In genomic region chr7:43113622-43114450, GRCh38 we compare ENCODE assay signal across 9 cellular contexts. TPM values are rescaled to one million over a fixed set of nuclear protein-coding genes. Genes with fewer than 3 reads are reported as not detected.
DNase-seq lines count a peak whose midpoint lies in the region; ATAC-seq and TF ChIP-seq lines count a peak whose summit lies in the region.
"Had no signal": no experiment of that assay in that cellular context is flagged by ENCODE, and none has a peak within 500 bp of the region (broad histone marks: within the 10 kb centered on the region; RNA-seq: fewer than 3 reads in every experiment).

No MANE protein-coding gene starts in this region.

- no peaks in the 10 kb centered on the region for H3K36me3 Mint-ChIP-seq in CD4-positive, alpha-beta T cell (ENCODE audit: low read depth)
- H3K36me3 Mint-ChIP-seq in effector memory CD8-positive, alpha-beta T cell (ENCODE audit: insufficient read depth), result no peaks in the 10 kb centered on the region

- no peak overlapping the region; the same call in 1 of the 2 replicates for H3K9ac ChIP-seq in MM.1S (ENCODE audit: low read length)
- H3K9ac ChIP-seq in parathyroid adenoma, result no peak overlapping the region

- H3F3A ChIP-seq in MM.1S (ENCODE audit: insufficient read depth, low read length), result peaks cover 31% of the 10 kb centered on the region

- no peaks in the 10 kb centered on the region for H3K9me2 ChIP-seq in MM.1S (replicated peaks; ENCODE audit: insufficient read depth, low read length)

- 18% methylated on average over 20 of the region's 36 CpGs for WGBS in esophagus muscularis mucosa

- H3K4me1 Mint-ChIP-seq in CD4-positive, alpha-beta T cell (ENCODE audit: low read depth), result peaks cover 18% of the 10 kb centered on the region
- H3K4me1 Mint-ChIP-seq in effector memory CD8-positive, alpha-beta T cell (ENCODE audit: low read depth in 2 of 2), result peaks cover 0 to 3% of the 10 kb centered on the region in 2 donors

- no peak for ATAC-seq in HG03354 (IDR thresholded peaks at IDR 0.05; ENCODE audit: poor library complexity, severe bottlenecking, unreplicated experiment)
- no peak for ATAC-seq in CD4-positive, alpha-beta T cell (ENCODE audit: poor library complexity)
- ATAC-seq in effector memory CD8-positive, alpha-beta T cell (replicated peaks), result no peak

- CTCF ChIA-PET in CD4-positive, alpha-beta T cell (lab: Charles Lee), result interaction anchor here (0.6 kb wide), 1 partner anchor 397 kb away, joined by 3 read pairs; no protein-coding TSS in a partner anchor

- peaks cover 31% of the 10 kb centered on the region for H3K79me2 ChIP-seq in MM.1S (ENCODE audit: low read length)
- no peaks in the 10 kb centered on the region for H3K79me2 ChIP-seq in parathyroid adenoma

- peak overlapping the region; percentile 45 for H3K4me3 ChIP-seq in MM.1S (ENCODE audit: low read length)
- peak overlapping the region; percentile 44 to 57 (median 47) for H3K4me3 ChIP-seq in esophagus muscularis mucosa
- H3K4me3 ChIP-seq in parathyroid adenoma (ENCODE audit: low read depth, low read length), result no peak overlapping the region

- H3K36me3 ChIP-seq in MM.1S (replicated peaks; ENCODE audit: insufficient read depth, low read length) (no peaks in the 10 kb centered on the region), esophagus muscularis mucosa (no peaks in the 10 kb centered on the region), parathyroid adenoma (ENCODE audit: control insufficient read depth, insufficient read depth, low read length) (no peaks in the 10 kb centered on the region)

- H3K27me3 ChIP-seq in MM.1S (replicated peaks; ENCODE audit: insufficient read depth, low read length) (no peaks in the 10 kb centered on the region), esophagus muscularis mucosa (peaks cover 7 to 95% (median 40%) of the 10 kb centered on the region in 4 donors), parathyroid adenoma (ENCODE audit: control insufficient read depth, insufficient read depth, low read length) (peaks cover 8% of the 10 kb centered on the region)
- H3K27me3 ChIP-seq in CD4-positive, alpha-beta T cell (ENCODE audit: control insufficient read depth, insufficient read depth, low read length), result peaks cover 86% of the 10 kb centered on the region

- no peak overlapping the region for H3K4me3 Mint-ChIP-seq in CD4-positive, alpha-beta T cell
- no peak overlapping the region for H3K4me3 Mint-ChIP-seq in effector memory CD8-positive, alpha-beta T cell

- no peaks in the 10 kb centered on the region for H4K20me1 ChIP-seq in MM.1S (ENCODE audit: insufficient read depth, low read length)

- peaks cover 36% of the 10 kb centered on the region for H3K4me1 ChIP-seq in MM.1S (ENCODE audit: low read length)
- H3K4me1 ChIP-seq in esophagus muscularis mucosa, result peaks cover 20 to 25% (median 22%) of the 10 kb centered on the region in 4 donors
- peaks cover 3% of the 10 kb centered on the region for H3K4me1 ChIP-seq in parathyroid adenoma

- H3K27ac Mint-ChIP-seq in CD4-positive, alpha-beta T cell, result no peak overlapping the region
- no peak overlapping the region for H3K27ac Mint-ChIP-seq in effector memory CD8-positive, alpha-beta T cell

- no peak for TF ChIP-seq EP300 in esophagus muscularis mucosa (IDR thresholded peaks at IDR 0.05)

- intact Hi-C loops in esophagus muscularis mucosa (cut with DNase I), result no loop called here
- intact Hi-C loops in CD4-positive, alpha-beta T cell (cut with DNase I, micrococcal nuclease), result no loop called here

- H3K4me2 ChIP-seq in MM.1S (ENCODE audit: low read depth, low read length) (peak overlapping the region; percentile 93), parathyroid adenoma (ENCODE audit: low read length) (peak overlapping the region; percentile 57)

- TF ChIP-seq POLR2A in esophagus muscularis mucosa (IDR thresholded peaks at IDR 0.05; ENCODE audit: low read depth), result no peak

- peak; percentile 30 for DNase-seq in EL
- no peak for DNase-seq in MM.1S
- DNase-seq in esophagus muscularis mucosa (ENCODE audit: extremely low spot score), result peak; percentile 90
- no peak for DNase-seq in CD4-positive, alpha-beta T cell
- no peak for DNase-seq in NCI-H774 (lab: John Stamatoyannopoulos, UW)
- DNase-seq in effector memory CD8-positive, alpha-beta T cell, result no peak

- H3K9me3 ChIP-seq in MM.1S (replicated peaks; ENCODE audit: insufficient read depth, low read length) (no peaks in the 10 kb centered on the region), esophagus muscularis mucosa (no peaks in the 10 kb centered on the region), parathyroid adenoma (ENCODE audit: control insufficient read depth, low read length) (no peaks in the 10 kb centered on the region)
- no peaks in the 10 kb centered on the region for H3K9me3 ChIP-seq in CD4-positive, alpha-beta T cell (ENCODE audit: control insufficient read depth, low read length)

- no peaks in the 10 kb centered on the region for H3K9me3 Mint-ChIP-seq in CD4-positive, alpha-beta T cell
- no peaks in the 10 kb centered on the region for H3K9me3 Mint-ChIP-seq in effector memory CD8-positive, alpha-beta T cell

- H2AFZ ChIP-seq in MM.1S (ENCODE audit: low read length) (peak overlapping the region; percentile 8; the same call in 1 of the 2 replicates), parathyroid adenoma (peak overlapping the region; percentile 42)

- H3K27ac ChIP-seq in MM.1S (ENCODE audit: low read length) (no peak overlapping the region), esophagus muscularis mucosa (replicated peaks in 1 of 4) (no peak overlapping the region), parathyroid adenoma (no peak overlapping the region)
- no peak overlapping the region for H3K27ac ChIP-seq in CD4-positive, alpha-beta T cell (ENCODE audit: low read depth, low read length)
- H3K27ac ChIP-seq: VCaP had no signal

- POLR2A ChIA-PET in CD4-positive, alpha-beta T cell (lab: Charles Lee), result no interaction called here

- peaks cover 82% of the 10 kb centered on the region for H3K27me3 Mint-ChIP-seq in CD4-positive, alpha-beta T cell
- peaks cover 70 to 82% of the 10 kb centered on the region in 2 donors for H3K27me3 Mint-ChIP-seq in effector memory CD8-positive, alpha-beta T cell

- TF ChIP-seq CTCF in MM.1S (IDR thresholded peaks at IDR 0.05; ENCODE audit: low read length), result no peak
- no peak for TF ChIP-seq CTCF in esophagus muscularis mucosa (IDR thresholded peaks at IDR 0.05)
- TF ChIP-seq CTCF in parathyroid adenoma (IDR thresholded peaks at IDR 0.05), result no peak
- TF ChIP-seq CTCF in CD4-positive, alpha-beta T cell (IDR thresholded peaks at IDR 0.05), result no peak

RNA-seq across cellular contexts. Expression of gene HECW1, which starts 1.4 kb away (rescaled TPM):
- under 1 TPM; 0.06 to 0.99 (median 0.27) TPM for total RNA-seq in esophagus muscularis mucosa
- total RNA-seq in CD4-positive, alpha-beta T cell, result not detected

Comparison
In these comparisons a context has a peak if more than half of its experiments do, and no peak if none do; other contexts are left out.
1. DNase-seq: peak in EL (single experiment) and esophagus muscularis mucosa (single experiment); none in MM.1S (single experiment), CD4-positive, alpha-beta T cell (0 of 10), NCI-H774 (single experiment) and effector memory CD8-positive, alpha-beta T cell (0 of 3).